ENCODE assay signal across 14 cellular contexts in genomic region chr17:50642071-50642721, GRCh38. TPM values are rescaled to one million over a fixed set of nuclear protein-coding genes. Genes with fewer than 3 reads are reported as not detected.
"Had no signal": no experiment of that assay in that cellular context is flagged by ENCODE, and none has a peak within 500 bp of the region (broad histone marks: within the 10 kb centered on the region; RNA-seq: fewer than 3 reads in every experiment).

No MANE protein-coding gene starts in this region.

- H3K27ac ChIP-seq: esophagus muscularis mucosa, thyroid gland had no signal

- H3K4me3 Mint-ChIP-seq: activated B cell treated with CpG ODN at 0.5 μM for 24 hours; activated CD4-positive, alpha-beta T cell treated with anti-CD3 and anti-CD28 coated beads, Interleukin-2, amount 10 ng/mL, durations not matched to agents 7 days and 5 days; nephron had no signal

- FAIRE-seq: bronchial epithelial cell, endometrium, urothelium cell line had no signal

- H3K27me3 ChIP-seq: thyroid gland had no signal

- H3K9me3 Mint-ChIP-seq: activated B cell treated with CpG ODN at 0.5 μM for 24 hours; activated CD4-positive, alpha-beta T cell treated with anti-CD3 and anti-CD28 coated beads, Interleukin-2, amount 10 ng/mL, durations not matched to agents 7 days and 5 days; activated naive CD4-positive, alpha-beta T cell treated with anti-CD3 and anti-CD28 coated beads, Interleukin-2, amount 50 U/mL, for 72 hours had no signal

- ATAC-seq: activated naive CD4-positive, alpha-beta T cell treated with anti-CD3 and anti-CD28 coated beads, Interleukin-2, amount 50 U/mL, for 72 hours had no signal

- H3K36me3 ChIP-seq: esophagus muscularis mucosa, thyroid gland had no signal

- DNase-seq: activated B cell treated with CpG ODN at 0.5 μM for 24 hours; activated CD4-positive, alpha-beta T cell treated with anti-CD3 and anti-CD28 coated beads, Interleukin-2, amount 10 ng/mL, durations not matched to agents 7 days and 5 days; activated T-cell treated with anti-CD3 and anti-CD28 coated beads for 4 hours; anterior cingulate cortex; stimulated activated CD4-positive, alpha-beta T cell treated with anti-CD3 and anti-CD28 coated beads, Interleukin-15, amount 100 ng/mL, for 24 hours; thyroid gland had no signal

- H3K36me3 Mint-ChIP-seq: activated naive CD4-positive, alpha-beta T cell treated with anti-CD3 and anti-CD28 coated beads, Interleukin-2, amount 50 U/mL, for 72 hours had no signal

- H3K27ac Mint-ChIP-seq: activated B cell treated with CpG ODN at 0.5 μM for 24 hours; activated CD4-positive, alpha-beta T cell treated with anti-CD3 and anti-CD28 coated beads, Interleukin-2, amount 10 ng/mL, durations not matched to agents 7 days and 5 days; activated naive CD4-positive, alpha-beta T cell treated with anti-CD3 and anti-CD28 coated beads, Interleukin-2, amount 50 U/mL, for 72 hours had no signal

- H3K4me1 Mint-ChIP-seq: activated B cell treated with CpG ODN at 0.5 μM for 24 hours had no signal

- H3K4me3 ChIP-seq: esophagus muscularis mucosa, thyroid gland had no signal

- H3K9me3 ChIP-seq: esophagus muscularis mucosa, thyroid gland had no signal

RNA-seq across cellular contexts. Expression of gene ABCC3, which starts 7.5 kb away (rescaled TPM):
- total RNA-seq: activated CD4-positive, alpha-beta T cell treated with anti-CD3 and anti-CD28 coated beads, Interleukin-2, amount 10 ng/mL, durations not matched to agents 7 days and 5 days; activated CD8-positive, alpha-beta memory T cell treated with anti-CD3 and anti-CD28 coated beads for 36 hours; activated naive CD4-positive, alpha-beta T cell treated with anti-CD3 and anti-CD28 coated beads, Interleukin-2, amount 50 U/mL, for 72 hours; T-helper 1 cell treated with Interleukin-12 subunit alpha and Interleukin-12 subunit beta and Interleukin-4 antibody, amounts not matched to agents 30 ng/mL and 1 ng/mL, for 36 hours had no signal
